In genomic region chr9:77985996-77986395, GRCh38 we compare ENCODE assay signal across 15 cellular contexts. TPM values are rescaled to one million over a fixed set of nuclear protein-coding genes. Genes with fewer than 3 reads are reported as not detected.
DNase-seq lines count a peak whose midpoint lies in the region; ATAC-seq and TF ChIP-seq lines count a peak whose summit lies in the region.
"Had no signal": no experiment of that assay in that cellular context is flagged by ENCODE, and none has a peak within 500 bp of the region (broad histone marks: within the 10 kb centered on the region; RNA-seq: fewer than 3 reads in every experiment).

No MANE protein-coding gene starts in this region.

- intact Hi-C loops in colonic mucosa (cut with DNase I) (no loop called here), transverse colon (cut with DNase I; ENCODE audit: low total_unique reads) (no loop called here)

- no peak for ATAC-seq in HG03280 (IDR thresholded peaks at IDR 0.05; ENCODE audit: unreplicated experiment)

- peak overlapping the region in 1 of 2 donors; percentile 61 for H3K9ac ChIP-seq in colonic mucosa (ENCODE audit: low read depth in 2 of 2, low read length in 2 of 2)
- no peak overlapping the region for H3K9ac ChIP-seq in mucosa of rectum (ENCODE audit: low read depth in 1 of 2, low read length in 2 of 2)
- H3K9ac ChIP-seq: BLaER1 had no signal

- 66 to 80% methylated on average over 1 of the region's 1 CpG for WGBS in transverse colon (ENCODE audit: low coverage in 1 of 2), 2 donors

- H3K36me3 Mint-ChIP-seq in activated CD4-positive, alpha-beta T cell treated with anti-CD3 and anti-CD28 coated beads, Interleukin-2, amount 10 ng/mL, durations not matched to agents 7 days and 5 days (ENCODE audit: low read depth) = peaks cover 6% of the 10 kb centered on the region

- no peak for TF ChIP-seq EP300 in transverse colon (IDR thresholded peaks at IDR 0.05; ENCODE audit: low read depth)

- no peak for TF ChIP-seq POLR2A in transverse colon (IDR thresholded peaks at IDR 0.05)

- H3K27ac Mint-ChIP-seq in activated CD4-positive, alpha-beta T cell treated with anti-CD3 and anti-CD28 coated beads, Interleukin-2, amount 10 ng/mL, durations not matched to agents 7 days and 5 days = peak overlapping the region; percentile 16

- H3K36me3 ChIP-seq in colonic mucosa (no peaks in the 10 kb centered on the region), mucosa of rectum (ENCODE audit: control insufficient read depth in 2 of 2, insufficient read depth in 2 of 2, low read length in 2 of 2) (no peaks in the 10 kb centered on the region), transverse colon (no peaks in the 10 kb centered on the region)

- in situ Hi-C loops in transverse colon (cut with MboI; ENCODE audit: low pct_ligation_motif_present in 1 of 4, low pct_unique_long_range_greater_than_20kb in 1 of 4, low sequenced_read_pairs in 3 of 4) = no loop called here

- POLR2A ChIA-PET in activated CD4-positive, alpha-beta T cell treated with anti-CD3 and anti-CD28 coated beads, Interleukin-2, amount 10 ng/mL, durations not matched to agents 7 days and 5 days (lab: Charles Lee) = no interaction called here

- H3K9me3 ChIP-seq in colonic mucosa = no peaks in the 10 kb centered on the region
- no peaks in the 10 kb centered on the region for H3K9me3 ChIP-seq in mucosa of rectum (ENCODE audit: control insufficient read depth in 2 of 2, low read length in 2 of 2)
- H3K9me3 ChIP-seq in transverse colon = no peaks in the 10 kb centered on the region
- H3K9me3 ChIP-seq: BLaER1 had no signal

- H3K4me1 Mint-ChIP-seq in activated CD4-positive, alpha-beta T cell treated with anti-CD3 and anti-CD28 coated beads, Interleukin-2, amount 10 ng/mL, durations not matched to agents 7 days and 5 days = peaks cover 49% of the 10 kb centered on the region

- TF ChIP-seq CTCF in colonic mucosa (IDR thresholded peaks at IDR 0.05) (no peak), transverse colon (IDR thresholded peaks at IDR 0.05) (no peak)

- CTCF ChIA-PET in activated CD4-positive, alpha-beta T cell treated with anti-CD3 and anti-CD28 coated beads, Interleukin-2, amount 10 ng/mL, durations not matched to agents 7 days and 5 days (lab: Charles Lee) = interaction anchor here (1.5 kb wide), 1 partner anchor 9 kb away, joined by 8 read pairs; no protein-coding TSS in a partner anchor

- no peak overlapping the region for H3K4me3 Mint-ChIP-seq in activated CD4-positive, alpha-beta T cell treated with anti-CD3 and anti-CD28 coated beads, Interleukin-2, amount 10 ng/mL, durations not matched to agents 7 days and 5 days

- no peak for DNase-seq in activated CD4-positive, alpha-beta T cell treated with anti-CD3 and anti-CD28 coated beads, Interleukin-2, amount 10 ng/mL, durations not matched to agents 7 days and 5 days
- no peak for DNase-seq in activated CD4-positive, alpha-beta T cell treated with anti-CD3 and anti-CD28 coated beads for 1 hour
- DNase-seq in colonic mucosa = no peak
- DNase-seq in transverse colon = peak; percentile 30
- no peak for DNase-seq in SW480 (ENCODE audit: low spot score)
- no peak for DNase-seq in retina
- DNase-seq: COR-L47, EL, NCI-H187, NCI-H69, SHP77 had no signal

- H3K27ac ChIP-seq in colonic mucosa (peak overlapping the region; percentile 34), mucosa of rectum (ENCODE audit: low read depth in 2 of 2, low read length in 2 of 2) (peak overlapping the region; percentile 34), transverse colon (peak overlapping the region; percentile 52 to 75 (median 67))
- H3K27ac ChIP-seq: BLaER1 had no signal

- no peaks in the 10 kb centered on the region for H3K9me3 Mint-ChIP-seq in activated CD4-positive, alpha-beta T cell treated with anti-CD3 and anti-CD28 coated beads, Interleukin-2, amount 10 ng/mL, durations not matched to agents 7 days and 5 days

- H3K4me3 ChIP-seq in colonic mucosa (no peak overlapping the region), mucosa of rectum (ENCODE audit: low read length in 2 of 2) (peak overlapping the region in 1 of 2 donors; percentile 5), transverse colon (no peak overlapping the region)
- H3K4me3 ChIP-seq: BLaER1 had no signal

- H3K4me1 ChIP-seq in colonic mucosa (peaks cover 22% of the 10 kb centered on the region), mucosa of rectum (ENCODE audit: control insufficient read depth in 2 of 2, insufficient read depth in 2 of 2, low read length in 2 of 2) (peaks cover 11 to 50% of the 10 kb centered on the region in 2 donors), transverse colon (peaks cover 15 to 86% (median 50%) of the 10 kb centered on the region in 4 donors)

- H3K27me3 ChIP-seq in colonic mucosa (no peaks in the 10 kb centered on the region), mucosa of rectum (ENCODE audit: control insufficient read depth in 2 of 2, insufficient read depth in 2 of 2, low read length in 2 of 2) (no peaks in the 10 kb centered on the region), transverse colon (no peaks in the 10 kb centered on the region)
- H3K27me3 ChIP-seq: BLaER1 had no signal

- no peaks in the 10 kb centered on the region for H3K27me3 Mint-ChIP-seq in activated CD4-positive, alpha-beta T cell treated with anti-CD3 and anti-CD28 coated beads, Interleukin-2, amount 10 ng/mL, durations not matched to agents 7 days and 5 days

RNA-seq across cellular contexts. Expression of gene GNAQ, which starts 45.6 kb away (rescaled TPM):
- total RNA-seq in activated CD4-positive, alpha-beta T cell treated with anti-CD3 and anti-CD28 coated beads, Interleukin-2, amount 10 ng/mL, durations not matched to agents 7 days and 5 days = 10 to 100 TPM; 28.1 to 31.8 TPM
- total RNA-seq in colonic mucosa = 100 to 1,000 TPM in 1 of 2 donors, 10 to 100 TPM in 1; 75.6 to 105 TPM
- 10 to 100 TPM; 36.3 to 54.9 (median 47.1) TPM for total RNA-seq in transverse colon
- total RNA-seq: OCI-LY7 had no signal
